Comparison of ENCODE assay signal across 1 cellular context in the genomic region with DNA sequence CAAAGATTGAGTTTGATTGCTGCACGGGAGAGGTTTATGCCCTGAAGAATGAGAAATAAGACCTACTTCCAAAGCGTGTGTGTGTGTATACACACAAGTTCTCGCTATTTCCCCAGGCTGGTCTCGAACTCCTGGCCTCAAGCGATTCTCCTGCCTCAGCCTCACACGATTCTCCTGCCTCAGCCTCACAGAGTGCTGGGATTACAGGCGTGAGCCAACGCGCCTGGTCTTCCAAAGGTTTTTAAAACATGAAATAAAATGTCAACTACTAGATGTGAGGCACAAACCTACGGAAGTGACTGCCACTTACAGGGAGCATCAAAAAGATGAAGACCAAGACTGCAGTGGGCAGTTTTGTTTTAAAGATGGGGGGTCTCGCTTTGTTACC.
TF ChIP-seq lines count a peak whose summit lies in the region.

No MANE protein-coding gene starts in this region.

TF ChIP-seq in HepG2, 621 proteins besides CTCF, POLR2A, EP300 and RAD21:
- 0 out of 2 replicates have a peak, but pooled peaks have one; percentile 15 for TF ChIP-seq MYC (CRISPR knock-in tag; IDR thresholded peaks at IDR 0.05; ENCODE audit: borderline replicate concordance)
- no peak for TF ChIP-seq RFXANK (CRISPR knock-in tag; IDR thresholded peaks at IDR 0.05)
- TF ChIP-seq ZMYM2 (CRISPR knock-in tag; IDR thresholded peaks at IDR 0.05), result 0 out of 2 replicates have a peak, but pooled peaks have one; percentile 30
- TF ChIP-seq MAZ (IDR thresholded peaks at IDR 0.05; ENCODE audit: borderline replicate concordance, low read depth, low read length), result no peak
- TF ChIP-seq MAZ (CRISPR knock-in tag; IDR thresholded peaks at IDR 0.05; ENCODE audit: low read depth), result no peak
- no peak for TF ChIP-seq ZNF776 (CRISPR knock-in tag; IDR thresholded peaks at IDR 0.05)
- TF ChIP-seq, protein P1, sequence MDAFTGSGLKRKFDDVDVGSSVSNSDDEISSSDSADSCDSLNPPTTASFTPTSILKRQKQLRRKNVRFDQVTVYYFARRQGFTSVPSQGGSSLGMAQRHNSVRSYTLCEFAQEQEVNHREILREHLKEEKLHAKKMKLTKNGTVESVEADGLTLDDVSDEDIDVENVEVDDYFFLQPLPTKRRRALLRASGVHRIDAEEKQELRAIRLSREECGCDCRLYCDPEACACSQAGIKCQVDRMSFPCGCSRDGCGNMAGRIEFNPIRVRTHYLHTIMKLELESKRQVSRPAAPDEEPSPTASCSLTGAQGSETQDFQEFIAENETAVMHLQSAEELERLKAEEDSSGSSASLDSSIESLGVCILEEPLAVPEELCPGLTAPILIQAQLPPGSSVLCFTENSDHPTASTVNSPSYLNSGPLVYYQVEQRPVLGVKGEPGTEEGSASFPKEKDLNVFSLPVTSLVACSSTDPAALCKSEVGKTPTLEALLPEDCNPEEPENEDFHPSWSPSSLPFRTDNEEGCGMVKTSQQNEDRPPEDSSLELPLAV (CRISPR knock-in tag; conservative IDR thresholded peaks at IDR 0.05; ENCODE audit: low read depth), result no peak
- 0 out of 2 replicates have a peak, but pooled peaks have one; percentile 13 for TF ChIP-seq SMYD3 (CRISPR knock-in tag; IDR thresholded peaks at IDR 0.05)
